ENCODE assay signal across 26 cellular contexts in the genomic region with DNA sequence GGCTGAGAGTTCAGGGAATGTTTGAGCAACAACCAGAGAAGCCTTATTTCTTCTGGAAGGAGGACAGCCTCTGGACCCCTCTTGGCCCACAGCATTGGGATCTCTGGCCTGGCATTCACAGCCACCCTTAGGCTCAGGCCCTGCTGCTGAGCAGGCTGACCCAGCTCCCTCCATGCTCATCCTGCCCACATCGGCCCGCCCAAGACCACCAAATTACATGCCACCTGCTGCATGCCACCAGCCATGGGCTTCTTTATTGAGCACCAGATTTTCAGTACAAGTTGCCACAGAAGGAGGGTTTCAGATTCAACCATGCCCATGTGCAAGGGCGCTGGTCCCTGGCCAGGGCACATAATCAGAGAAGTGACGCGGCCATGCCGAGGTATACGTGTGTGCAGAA. TPM values are rescaled to one million over a fixed set of nuclear protein-coding genes. Genes with fewer than 3 reads are reported as not detected.
DNase-seq lines count a peak whose midpoint lies in the region; ATAC-seq and FAIRE-seq lines count a peak whose summit lies in the region.
"Had no signal": no experiment of that assay in that cellular context is flagged by ENCODE, and none has a peak within 500 bp of the region (broad histone marks: within the 10 kb centered on the region; RNA-seq: fewer than 3 reads in every experiment).

No MANE protein-coding gene starts in this region.

- no peaks in the 10 kb centered on the region for H3K9me3 ChIP-seq in small intestine (ENCODE audit: control insufficient read depth, low read depth)
- H3K9me3 ChIP-seq: lower lobe of right lung, ovary, uterus had no signal

- POLR2A ChIA-PET in T-cell (lab: Charles Lee) = no interaction called here

- ATAC-seq in Right ventricle myocardium superior (ENCODE audit: poor library complexity) = no peak
- no peak for ATAC-seq in left cardiac atrium
- ATAC-seq in T-cell (replicated peaks in 1 of 4) = no peak
- no peak for ATAC-seq in HG02884 (IDR thresholded peaks at IDR 0.05; ENCODE audit: unreplicated experiment)
- ATAC-seq in GM18519 (IDR thresholded peaks at IDR 0.05; ENCODE audit: low FRiP score, unreplicated experiment) = no peak
- ATAC-seq: heart right ventricle, lower lobe of right lung, right cardiac atrium had no signal

- WGBS in small intestine, 3 donors = 95 to 97% (median 97%) methylated on average over 7 of the region's 7 CpGs

- intact Hi-C loops in Right ventricle myocardium superior (cut with DNase I) (loop anchor here (10.0 kb wide), 1 partner anchor 404 kb away; the partner anchor contains the start of gene OSER1), left cardiac atrium (cut with DNase I) (no loop called here)

- H3K27me3 ChIP-seq in layer of hippocampus (ENCODE audit: control insufficient read depth, insufficient read depth, low read length) (no peaks in the 10 kb centered on the region), small intestine (ENCODE audit: control insufficient read depth in 2 of 2, insufficient read depth in 2 of 2, low read length in 2 of 2) (no peaks in the 10 kb centered on the region)
- H3K27me3 ChIP-seq: heart right ventricle, ovary, uterus had no signal

- H3K36me3 Mint-ChIP-seq in T-cell = peaks cover 49% of the 10 kb centered on the region

- no peak overlapping the region for H3K4me3 ChIP-seq in small intestine (ENCODE audit: low read depth in 1 of 2, low read length in 2 of 2)
- H3K4me3 ChIP-seq: heart right ventricle, lower lobe of right lung, ovary, uterus had no signal

- peak overlapping the region; percentile 92 to 93 for H3K27ac Mint-ChIP-seq in T-cell

- DNase-seq in Right ventricle myocardium superior = peak; percentile 28
- DNase-seq in left cardiac atrium = no peak
- DNase-seq in T-cell = no peak
- no peak for DNase-seq in HT-29 (ENCODE audit: low spot score)
- no peak for DNase-seq in small intestine
- DNase-seq: activated CD4-positive, alpha-beta T cell treated with anti-CD3 and anti-CD28 coated beads, Interleukin-2, amount 50 U/mL, for 48 hours; cortex of kidney; GF-D8; heart right ventricle; IMR-90; lower lobe of right lung; NCI-H1417 treated with DMSO at 0.1 percent for 48 hours; NCI-H526 treated with DMSO at 0.1 percent for 48 hours; ovary; SHP77; stimulated activated CD8-positive, alpha-beta memory T cell treated with anti-CD3 and anti-CD28 coated beads, Interleukin-4, amount 100 ng/mL, for 48 hours; uterus had no signal

- peaks cover 15 to 20% of the 10 kb centered on the region in 2 donors for H3K36me3 ChIP-seq in small intestine (ENCODE audit: control insufficient read depth in 2 of 2, insufficient read depth in 2 of 2, low read length in 2 of 2)
- H3K36me3 ChIP-seq: ovary, uterus had no signal

- FAIRE-seq in small intestine (lab: Jason Lieb, UNC) = no peak
- FAIRE-seq: endothelial cell of umbilical vein, GM19239 had no signal

- H3K27me3 Mint-ChIP-seq in T-cell = no peaks in the 10 kb centered on the region
- H3K27me3 Mint-ChIP-seq: activated naive CD4-positive, alpha-beta T cell treated with anti-CD3 and anti-CD28 coated beads, Interleukin-2, amount 50 U/mL, for 24 hours; brain had no signal

- peaks cover 51 to 56% (median 52%) of the 10 kb centered on the region in 3 donors for H3K4me1 Mint-ChIP-seq in T-cell

- H3K4me1 ChIP-seq in small intestine (ENCODE audit: control insufficient read depth in 2 of 2, insufficient read depth in 1 of 2, low read depth in 1 of 2, low read length in 1 of 2) = peaks cover 0 to 2% of the 10 kb centered on the region in 2 donors
- H3K4me1 ChIP-seq: uterus had no signal

- H3K9me3 Mint-ChIP-seq in T-cell = peaks cover 0 to 3% (median 0%) of the 10 kb centered on the region in 3 donors
- H3K9me3 Mint-ChIP-seq: activated naive CD4-positive, alpha-beta T cell treated with anti-CD3 and anti-CD28 coated beads, Interleukin-2, amount 50 U/mL, for 24 hours had no signal

- peak overlapping the region in 1 of 3 donors; percentile 13 for H3K4me3 Mint-ChIP-seq in T-cell
- H3K4me3 Mint-ChIP-seq: activated naive CD4-positive, alpha-beta T cell treated with anti-CD3 and anti-CD28 coated beads, Interleukin-2, amount 50 U/mL, for 24 hours; brain had no signal

- CTCF ChIA-PET in T-cell (lab: Charles Lee) = interaction anchor here (0.7 to 0.9 kb wide), 2 partner anchors 24 to 26 kb away, joined by 3 to 4 read pairs; no protein-coding TSS in a partner anchor

- H3K27ac ChIP-seq in layer of hippocampus (ENCODE audit: low read depth, low read length) = peak overlapping the region; percentile 73
- no peak overlapping the region for H3K27ac ChIP-seq in small intestine (ENCODE audit: low read depth in 1 of 2, low read length in 1 of 2)
- H3K27ac ChIP-seq: C4-2B, lower lobe of right lung, ovary, uterus had no signal

RNA-seq across cellular contexts. Expression of gene ADA, which starts 32.2 kb away (rescaled TPM):
- 8.9 TPM for total RNA-seq in Right ventricle myocardium superior
- 10 to 100 TPM; 11.3 to 12.2 TPM for total RNA-seq in left cardiac atrium
- total RNA-seq in T-cell = 10 to 100 TPM; 21.9 to 42.1 (median 33.3) TPM
- total RNA-seq in HT-29 (2014; rRNA removed; shearing (Covaris generic)) = 0.39 TPM in 1 of 2 replicates, not detected in the other
- polyA plus RNA-seq in small intestine = 100 to 1,000 TPM in 2 of 3 donors, 10 to 100 TPM in 1; 79.6 to 135 (median 123) TPM

RNA-seq across cellular contexts. Expression of gene PKIG, which starts 36.9 kb away (rescaled TPM):
- total RNA-seq in Right ventricle myocardium superior (180 TPM), left cardiac atrium (100 to 1,000 TPM; 159 to 182 TPM), T-cell (1 to 10 TPM; 2.1 to 7.7 (median 4.7) TPM)
- total RNA-seq in HT-29 (2014; rRNA removed; shearing (Covaris generic)) = 0.29 and 1.3 TPM in 2 replicates
- polyA plus RNA-seq in small intestine = 10 to 100 TPM; 16.3 to 47.8 (median 34.9) TPM

Comparison
In these comparisons a context has a peak if more than half of its experiments do, and no peak if none do; other contexts are left out.
1. RNA of gene PKIG, which starts 36.9 kb away (total RNA-seq): 159 to 182 TPM in left cardiac atrium and 180 TPM in Right ventricle myocardium superior (single experiment); 2.1 to 7.7 TPM in T-cell and 0.29 to 1.3 TPM in HT-29; every median in the first group is over 10 times any median in the second.